In genomic region chr10:79086822-79087221, GRCh38 we compare ENCODE assay signal across 30 cellular contexts. TPM values are rescaled to one million over a fixed set of nuclear protein-coding genes. Genes with fewer than 3 reads are reported as not detected.
DNase-seq lines count a peak whose midpoint lies in the region; ATAC-seq, FAIRE-seq and TF ChIP-seq lines count a peak whose summit lies in the region.
"Had no signal": no experiment of that assay in that cellular context is flagged by ENCODE, and none has a peak within 500 bp of the region (broad histone marks: within the 10 kb centered on the region; RNA-seq: fewer than 3 reads in every experiment).

No MANE protein-coding gene starts in this region.

- POLR2A ChIA-PET in A549 (lab: Yijun Ruan, JAX): no interaction called here
- POLR2A ChIA-PET in activated CD4-positive, alpha-beta T cell treated with anti-CD3 and anti-CD28 coated beads, Interleukin-2, amount 10 ng/mL, durations not matched to agents 7 days and 5 days (lab: Charles Lee): no interaction called here

- TF ChIP-seq RAD21 in A549 (conservative IDR thresholded peaks at IDR 0.05 in 1 of 2, IDR thresholded peaks at IDR 0.05 in 1 of 2): no peak

- peak overlapping the region; percentile 14 to 98; a peak in 4 of 6 replicates for H3K27ac ChIP-seq in A549
- H3K27ac ChIP-seq in KOPT-K1 (ENCODE audit: low read depth, low read length, poor library complexity, severe bottlenecking): peak overlapping the region; percentile 54
- peak overlapping the region; percentile 34 to 81 (median 54) for H3K27ac ChIP-seq in esophagus muscularis mucosa (replicated peaks in 1 of 4)
- peak overlapping the region; percentile 69 to 99 (median 89) for H3K27ac ChIP-seq in stomach

- H3K27me3 ChIP-seq in esophagus muscularis mucosa (no peaks in the 10 kb centered on the region), stomach (no peaks in the 10 kb centered on the region)

- no peaks in the 10 kb centered on the region for H3K36me3 Mint-ChIP-seq in activated CD4-positive, alpha-beta T cell treated with anti-CD3 and anti-CD28 coated beads, Interleukin-2, amount 10 ng/mL, durations not matched to agents 7 days and 5 days (ENCODE audit: low read depth)
- H3K36me3 Mint-ChIP-seq: naive thymus-derived CD8-positive, alpha-beta T cell had no signal

- no peaks in the 10 kb centered on the region for H3K9me3 ChIP-seq in A549
- H3K9me3 ChIP-seq in KOPT-K1 (ENCODE audit: insufficient read depth, low read length, poor library complexity, severe bottlenecking): no peaks in the 10 kb centered on the region
- H3K9me3 ChIP-seq in esophagus muscularis mucosa: no peaks in the 10 kb centered on the region
- no peaks in the 10 kb centered on the region for H3K9me3 ChIP-seq in stomach
- no peaks in the 10 kb centered on the region for H3K9me3 ChIP-seq in mucosa of descending colon

- TF ChIP-seq CTCF in A549 (IDR thresholded peaks at IDR 0.05) (no peak), esophagus muscularis mucosa (IDR thresholded peaks at IDR 0.05) (no peak), stomach (IDR thresholded peaks at IDR 0.05) (no peak), mucosa of descending colon (IDR thresholded peaks at IDR 0.05) (no peak)

- no peak overlapping the region for H3K27ac Mint-ChIP-seq in activated CD4-positive, alpha-beta T cell treated with anti-CD3 and anti-CD28 coated beads, Interleukin-2, amount 10 ng/mL, durations not matched to agents 7 days and 5 days
- H3K27ac Mint-ChIP-seq: activated CD4-positive, alpha-beta T cell treated with anti-CD3 and anti-CD28 coated beads, Interleukin-2, amount 10 ng/mL, durations not matched to agents 24 days and 14 days; activated naive CD4-positive, alpha-beta T cell treated with anti-CD3 and anti-CD28 coated beads, Interleukin-2, amount 50 U/mL, for 24 hours; T-helper 2 cell treated with Interferon-gamma antibody and Interleukin-4, amounts not matched to agents 5 μg/mL and 100 μg/mL, for 36 hours had no signal

- FAIRE-seq in A549 (lab: Jason Lieb, UNC): no peak
- FAIRE-seq: endothelial cell of umbilical vein, H54 had no signal

- intact Hi-C loops in esophagus muscularis mucosa (cut with DNase I) (no loop called here), stomach (cut with DNase I; ENCODE audit: low total_unique reads) (no loop called here), mucosa of descending colon (cut with DNase I, micrococcal nuclease) (no loop called here)

- WGBS in A549 (ENCODE audit: missing lambda C conversion rate): 92% methylated on average over 2 of the region's 2 CpGs
- WGBS in esophagus muscularis mucosa: 100% methylated on average over 2 of the region's 2 CpGs
- 44 to 77% (median 47%) methylated on average over 2 of the region's 2 CpGs for WGBS in stomach, 5 donors

- H3K4me3 ChIP-seq in A549: no peak overlapping the region
- H3K4me3 ChIP-seq in esophagus muscularis mucosa: no peak overlapping the region
- H3K4me3 ChIP-seq in stomach: no peak overlapping the region
- no peak overlapping the region for H3K4me3 ChIP-seq in mucosa of descending colon
- H3K4me3 ChIP-seq: GM12878 had no signal

- H3K27me3 Mint-ChIP-seq in activated CD4-positive, alpha-beta T cell treated with anti-CD3 and anti-CD28 coated beads, Interleukin-2, amount 10 ng/mL, durations not matched to agents 7 days and 5 days: no peaks in the 10 kb centered on the region
- H3K27me3 Mint-ChIP-seq: activated CD4-positive, alpha-beta T cell treated with anti-CD3 and anti-CD28 coated beads, Interleukin-2, amount 10 ng/mL, durations not matched to agents 24 days and 14 days; activated naive CD4-positive, alpha-beta T cell treated with anti-CD3 and anti-CD28 coated beads, Interleukin-2, amount 50 U/mL, for 24 hours had no signal

- no peak for TF ChIP-seq EP300 in A549 (IDR thresholded peaks at IDR 0.05)
- no peak for TF ChIP-seq EP300 in esophagus muscularis mucosa (IDR thresholded peaks at IDR 0.05)
- TF ChIP-seq EP300 in stomach (IDR thresholded peaks at IDR 0.05): no peak

- H3K36me3 ChIP-seq in KOPT-K1 (ENCODE audit: insufficient read depth, low read length): no peaks in the 10 kb centered on the region
- no peaks in the 10 kb centered on the region for H3K36me3 ChIP-seq in esophagus muscularis mucosa
- H3K36me3 ChIP-seq in stomach: peaks cover 0 to 7% (median 0%) of the 10 kb centered on the region in 4 donors
- no peaks in the 10 kb centered on the region for H3K36me3 ChIP-seq in mucosa of descending colon (ENCODE audit: low read depth)

- H3K4me1 Mint-ChIP-seq in activated CD4-positive, alpha-beta T cell treated with anti-CD3 and anti-CD28 coated beads, Interleukin-2, amount 10 ng/mL, durations not matched to agents 7 days and 5 days: peaks cover 31% of the 10 kb centered on the region

- H3K4me1 ChIP-seq in A549: peaks cover 99% of the 10 kb centered on the region
- peaks cover 99 to 100% (median 100%) of the 10 kb centered on the region in 4 donors for H3K4me1 ChIP-seq in esophagus muscularis mucosa
- peaks cover 99 to 100% (median 100%) of the 10 kb centered on the region in 4 donors for H3K4me1 ChIP-seq in stomach
- peaks cover 77% of the 10 kb centered on the region for H3K4me1 ChIP-seq in mucosa of descending colon (ENCODE audit: low read depth)

- H3K4me2 ChIP-seq in A549: 0 out of 3 replicates have a peak overlapping the region, but pooled peaks have one; percentile 10

- ATAC-seq in A549 (no peak), mucosa of descending colon (no peak)
- ATAC-seq: GM12878; left colon; naive thymus-derived CD8-positive, alpha-beta T cell had no signal

- CTCF ChIA-PET in A549 (lab: Yijun Ruan, JAX): interaction anchor here (1.9 to 34.5 kb wide), 2 partner anchors 11 to 107 kb away, joined by 5 to 373 read pairs; no protein-coding TSS in a partner anchor
- CTCF ChIA-PET in activated CD4-positive, alpha-beta T cell treated with anti-CD3 and anti-CD28 coated beads, Interleukin-2, amount 10 ng/mL, durations not matched to agents 7 days and 5 days (lab: Charles Lee): no interaction called here

- H3K9me3 Mint-ChIP-seq in activated CD4-positive, alpha-beta T cell treated with anti-CD3 and anti-CD28 coated beads, Interleukin-2, amount 10 ng/mL, durations not matched to agents 7 days and 5 days: no peaks in the 10 kb centered on the region
- H3K9me3 Mint-ChIP-seq: activated CD4-positive, alpha-beta T cell treated with anti-CD3 and anti-CD28 coated beads, Interleukin-2, amount 10 ng/mL, durations not matched to agents 24 days and 14 days; activated naive CD4-positive, alpha-beta T cell treated with anti-CD3 and anti-CD28 coated beads, Interleukin-2, amount 50 U/mL, for 24 hours; central memory CD8-positive, alpha-beta T cell; naive thymus-derived CD8-positive, alpha-beta T cell; T-helper 2 cell treated with Interferon-gamma antibody and Interleukin-4, amounts not matched to agents 5 μg/mL and 100 μg/mL, for 36 hours had no signal

- no peak overlapping the region for H3K4me3 Mint-ChIP-seq in activated CD4-positive, alpha-beta T cell treated with anti-CD3 and anti-CD28 coated beads, Interleukin-2, amount 10 ng/mL, durations not matched to agents 7 days and 5 days
- H3K4me3 Mint-ChIP-seq: activated CD4-positive, alpha-beta T cell treated with anti-CD3 and anti-CD28 coated beads, Interleukin-2, amount 10 ng/mL, durations not matched to agents 24 days and 14 days; activated naive CD4-positive, alpha-beta T cell treated with anti-CD3 and anti-CD28 coated beads, Interleukin-2, amount 50 U/mL, for 24 hours; central memory CD8-positive, alpha-beta T cell; naive thymus-derived CD8-positive, alpha-beta T cell; T-helper 2 cell treated with Interferon-gamma antibody and Interleukin-4, amounts not matched to agents 5 μg/mL and 100 μg/mL, for 36 hours had no signal

- TF ChIP-seq POLR2A in A549 (IDR thresholded peaks at IDR 0.05; ENCODE audit: low read length) (no peak), esophagus muscularis mucosa (IDR thresholded peaks at IDR 0.05; ENCODE audit: low read depth) (no peak), stomach (IDR thresholded peaks at IDR 0.05) (no peak)

- DNase-seq in A549 (ENCODE audit: low read depth in 1 of 2, low spot score in 1 of 2) (no peak), esophagus muscularis mucosa (ENCODE audit: extremely low spot score) (no peak), stomach (no peak), mucosa of descending colon (no peak), OCI-M2 (lab: John Stamatoyannopoulos, UW; ENCODE audit: unreplicated experiment) (no peak)
- DNase-seq in activated CD4-positive, alpha-beta T cell treated with anti-CD3 and anti-CD28 coated beads, Interleukin-2, amount 10 ng/mL, durations not matched to agents 7 days and 5 days: no peak
- no peak for DNase-seq in activated CD4-positive, CD25-positive, alpha-beta regulatory T cell (lab: John Stamatoyannopoulos, UW)
- DNase-seq: ACHN; activated CD4-positive, alpha-beta T cell treated with anti-CD3 and anti-CD28 coated beads, Interleukin-2, amount 10 ng/mL, durations not matched to agents 24 days and 14 days; anterior cingulate cortex; C1 segment of cervical spinal cord; Calu3; dermis blood vessel endothelial cell; head of caudate nucleus; left colon; naive thymus-derived CD8-positive, alpha-beta T cell; NCI-H1105 treated with DMSO at 0.1 percent for 48 hours; NCI-H2029; NCI-H345; NCI-H82; retina; stimulated activated naive CD4-positive, alpha-beta T cell treated with Interleukin-2 at 50 U/mL for 16 hours; trophoblast cell had no signal

TF ChIP-seq in A549, 52 proteins besides CTCF, POLR2A, EP300 and RAD21 (continues in another document):
- no peak for TF ChIP-seq RFX5 (IDR thresholded peaks at IDR 0.05)
- no peak for TF ChIP-seq RARB (CRISPR knock-in tag; IDR thresholded peaks at IDR 0.05)
- no peak for TF ChIP-seq RNF2 (IDR thresholded peaks at IDR 0.05; ENCODE audit: borderline replicate concordance, low read depth)

RNA-seq across cellular contexts. Expression of gene ZMIZ1, which starts 18.1 kb away (rescaled TPM):
- polyA plus RNA-seq in A549 (2011; rRNA removed) (8.1 and 14.7 TPM in 2 replicates), A549 (2017; fragmentation: RNase III; extraction: RNeasy Plus Mini Kit Qiagen cat#74134 plus additional on column Dnase treatment) (29.1 to 30.3 TPM (median 30.1 TPM) in 3 replicates), stomach (10 to 100 TPM; 17.7 to 20.2 (median 18.2) TPM)
- polyA plus RNA-seq in A549 (2012; cell fraction: cytosol; rRNA removed): 31.6 and 42.1 TPM in 2 replicates
- 63.3 and 68.3 TPM in 2 replicates for polyA plus RNA-seq in A549 (2012; cell fraction: nucleus; rRNA removed)
- 16.1 and 17.8 TPM in 2 replicates for polyA minus RNA-seq in A549 (2011; rRNA and poly(A)+ RNA removed)
- total RNA-seq in esophagus muscularis mucosa (10 to 100 TPM; 48.7 to 87.2 (median 66.0) TPM), stomach (100 to 1,000 TPM in 1 of 5 donors, 10 to 100 TPM in 4; 25.9 to 103 (median 67.7) TPM), mucosa of descending colon (100 to 1,000 TPM in 1 of 3 donors, 10 to 100 TPM in 2; 61.4 to 103 (median 89.1) TPM)
- 10 to 100 TPM; 27.8 to 31.5 TPM for total RNA-seq in activated CD4-positive, alpha-beta T cell treated with anti-CD3 and anti-CD28 coated beads, Interleukin-2, amount 10 ng/mL, durations not matched to agents 7 days and 5 days
